ENCODE assay signal across 22 cellular contexts in the genomic region with DNA sequence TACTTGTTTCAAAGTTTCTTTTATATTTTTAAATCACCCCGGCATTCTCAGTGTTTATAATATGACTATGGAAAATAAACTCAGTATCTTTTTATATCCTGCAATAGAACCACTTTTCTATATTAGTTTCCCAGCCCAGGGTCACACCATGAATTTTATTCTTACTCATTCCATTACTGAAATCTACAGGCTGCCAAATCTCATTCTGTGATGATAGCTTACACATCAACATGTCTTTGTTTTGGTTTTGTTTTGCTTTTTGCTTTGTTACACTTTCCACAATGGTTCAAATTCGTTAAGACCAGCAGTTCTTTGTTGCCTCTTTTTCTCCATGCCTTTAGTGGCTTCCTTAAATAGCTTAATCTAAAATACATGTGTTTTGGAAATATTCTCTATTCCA.
DNase-seq lines count a peak whose midpoint lies in the region; ATAC-seq and TF ChIP-seq lines count a peak whose summit lies in the region.
"Had no signal": no experiment of that assay in that cellular context is flagged by ENCODE, and none has a peak within 500 bp of the region (broad histone marks: within the 10 kb centered on the region; RNA-seq: fewer than 3 reads in every experiment).

No MANE protein-coding gene starts in this region.

- H3K4me3 Mint-ChIP-seq in activated CD8-positive, alpha-beta memory T cell treated with anti-CD3 and anti-CD28 coated beads, Interleukin-2, amount 10 ng/mL, durations not matched to agents 7 days and 5 days: no peak overlapping the region
- H3K4me3 Mint-ChIP-seq: activated CD4-positive, alpha-beta memory T cell treated with anti-CD3 and anti-CD28 coated beads, Interleukin-2, amount 10 ng/mL, durations not matched to agents 7 days and 5 days; activated naive CD8-positive, alpha-beta T cell treated with anti-CD3 and anti-CD28 coated beads, Interleukin-2, amount 10 ng/mL, durations not matched to agents 7 days and 5 days; stimulated activated effector memory CD8-positive, alpha-beta T cell treated with anti-CD3 and anti-CD28 coated beads, Interleukin-12 subunit alpha, Interleukin-12 subunit beta, amount 100 ng/mL, for 72 hours had no signal

- peaks cover 10% of the 10 kb centered on the region for H3K9me3 Mint-ChIP-seq in activated CD8-positive, alpha-beta memory T cell treated with anti-CD3 and anti-CD28 coated beads, Interleukin-2, amount 10 ng/mL, durations not matched to agents 7 days and 5 days (ENCODE audit: low read depth)
- H3K9me3 Mint-ChIP-seq: activated naive CD8-positive, alpha-beta T cell treated with anti-CD3 and anti-CD28 coated beads, Interleukin-2, amount 10 ng/mL, durations not matched to agents 7 days and 5 days had no signal

- intact Hi-C loops in left ventricle myocardium superior (cut with micrococcal nuclease): no loop called here

- H3K27ac Mint-ChIP-seq in activated CD8-positive, alpha-beta memory T cell treated with anti-CD3 and anti-CD28 coated beads, Interleukin-2, amount 10 ng/mL, durations not matched to agents 7 days and 5 days: no peak overlapping the region
- H3K27ac Mint-ChIP-seq: activated CD4-positive, alpha-beta memory T cell treated with anti-CD3 and anti-CD28 coated beads, Interleukin-2, amount 10 ng/mL, durations not matched to agents 7 days and 5 days; activated naive CD8-positive, alpha-beta T cell treated with anti-CD3 and anti-CD28 coated beads, Interleukin-2, amount 10 ng/mL, durations not matched to agents 7 days and 5 days; natural killer cell; stimulated activated effector memory CD8-positive, alpha-beta T cell treated with anti-CD3 and anti-CD28 coated beads, Interleukin-12 subunit alpha, Interleukin-12 subunit beta, amount 100 ng/mL, for 72 hours had no signal

- no peaks in the 10 kb centered on the region for H3K27me3 Mint-ChIP-seq in activated CD8-positive, alpha-beta memory T cell treated with anti-CD3 and anti-CD28 coated beads, Interleukin-2, amount 10 ng/mL, durations not matched to agents 7 days and 5 days
- H3K27me3 Mint-ChIP-seq: activated CD4-positive, alpha-beta memory T cell treated with anti-CD3 and anti-CD28 coated beads, Interleukin-2, amount 10 ng/mL, durations not matched to agents 7 days and 5 days; activated naive CD8-positive, alpha-beta T cell treated with anti-CD3 and anti-CD28 coated beads, Interleukin-2, amount 10 ng/mL, durations not matched to agents 7 days and 5 days had no signal

- no peak for TF ChIP-seq CTCF in GM20000 (IDR thresholded peaks at IDR 0.05; ENCODE audit: extremely low read depth, missing control alignments)

- DNase-seq in GM20000 (ENCODE audit: low spot score): peak; percentile 3
- DNase-seq in left ventricle myocardium superior: no peak
- DNase-seq in activated CD8-positive, alpha-beta memory T cell treated with anti-CD3 and anti-CD28 coated beads, Interleukin-2, amount 10 ng/mL, durations not matched to agents 7 days and 5 days: no peak
- no peak for DNase-seq in NCI-H187 treated with DMSO at 0.1 percent for 48 hours (lab: John Stamatoyannopoulos, UW)
- no peak for DNase-seq in D341Med (ENCODE audit: low spot score)
- DNase-seq: activated CD4-positive, alpha-beta memory T cell treated with anti-CD3 and anti-CD28 coated beads, Interleukin-2, amount 10 ng/mL, durations not matched to agents 7 days and 5 days; activated CD4-positive, CD25-positive, alpha-beta regulatory T cell treated with anti-CD3 and anti-CD28 coated beads, Interleukin-2, amount 50 U/mL, for 72 hours; activated effector memory CD4-positive, alpha-beta T cell treated with Interleukin-2 at 50 U/mL for 16 hours; activated naive CD8-positive, alpha-beta T cell treated with anti-CD3 and anti-CD28 coated beads, Interleukin-2, amount 10 ng/mL, durations not matched to agents 7 days and 5 days; cerebellar nuclear complex; dorsolateral prefrontal cortex; islet precursor cell; KG1; natural killer cell; NCI-H1436 treated with DMSO at 0.1 percent for 48 hours; NCI-H510A; ovary; SHP77 had no signal

- CTCF ChIA-PET in activated CD8-positive, alpha-beta memory T cell treated with anti-CD3 and anti-CD28 coated beads, Interleukin-2, amount 10 ng/mL, durations not matched to agents 7 days and 5 days (lab: Charles Lee): no interaction called here

- no peaks in the 10 kb centered on the region for H3K4me1 Mint-ChIP-seq in activated CD8-positive, alpha-beta memory T cell treated with anti-CD3 and anti-CD28 coated beads, Interleukin-2, amount 10 ng/mL, durations not matched to agents 7 days and 5 days
- H3K4me1 Mint-ChIP-seq: activated CD4-positive, alpha-beta memory T cell treated with anti-CD3 and anti-CD28 coated beads, Interleukin-2, amount 10 ng/mL, durations not matched to agents 7 days and 5 days; activated naive CD8-positive, alpha-beta T cell treated with anti-CD3 and anti-CD28 coated beads, Interleukin-2, amount 10 ng/mL, durations not matched to agents 7 days and 5 days; natural killer cell; stimulated activated effector memory CD8-positive, alpha-beta T cell treated with anti-CD3 and anti-CD28 coated beads, Interleukin-12 subunit alpha, Interleukin-12 subunit beta, amount 100 ng/mL, for 72 hours had no signal

- ATAC-seq in GM18508 (IDR thresholded peaks at IDR 0.05; ENCODE audit: insufficient read depth, unreplicated experiment): peak; percentile 71
- ATAC-seq in HG02938 (IDR thresholded peaks at IDR 0.05; ENCODE audit: unreplicated experiment): peak; percentile 50
- peak; percentile 46 for ATAC-seq in HG03565 (IDR thresholded peaks at IDR 0.05; ENCODE audit: unreplicated experiment)
- no peak for ATAC-seq in left ventricle myocardium superior
- ATAC-seq in activated CD8-positive, alpha-beta memory T cell treated with anti-CD3 and anti-CD28 coated beads, Interleukin-2, amount 10 ng/mL, durations not matched to agents 7 days and 5 days: no peak
- ATAC-seq: natural killer cell; stimulated activated effector memory CD8-positive, alpha-beta T cell treated with anti-CD3 and anti-CD28 coated beads, Interleukin-12 subunit alpha, Interleukin-12 subunit beta, amount 100 ng/mL, for 72 hours had no signal

- no peaks in the 10 kb centered on the region for H3K36me3 Mint-ChIP-seq in activated CD8-positive, alpha-beta memory T cell treated with anti-CD3 and anti-CD28 coated beads, Interleukin-2, amount 10 ng/mL, durations not matched to agents 7 days and 5 days
- H3K36me3 Mint-ChIP-seq: activated naive CD8-positive, alpha-beta T cell treated with anti-CD3 and anti-CD28 coated beads, Interleukin-2, amount 10 ng/mL, durations not matched to agents 7 days and 5 days; stimulated activated effector memory CD8-positive, alpha-beta T cell treated with anti-CD3 and anti-CD28 coated beads, Interleukin-12 subunit alpha, Interleukin-12 subunit beta, amount 100 ng/mL, for 72 hours had no signal

Comparison
In these comparisons a context has a peak if more than half of its experiments do, and no peak if none do; other contexts are left out.
1. ATAC-seq: peak in GM18508 (single experiment), HG02938 (single experiment) and HG03565 (single experiment); none in left ventricle myocardium superior (single experiment) and activated CD8-positive, alpha-beta memory T cell treated with anti-CD3 and anti-CD28 coated beads, Interleukin-2, amount 10 ng/mL, durations not matched to agents 7 days and 5 days (single experiment).